Comparison of ENCODE assay signal across 1 cellular context in the genomic region with DNA sequence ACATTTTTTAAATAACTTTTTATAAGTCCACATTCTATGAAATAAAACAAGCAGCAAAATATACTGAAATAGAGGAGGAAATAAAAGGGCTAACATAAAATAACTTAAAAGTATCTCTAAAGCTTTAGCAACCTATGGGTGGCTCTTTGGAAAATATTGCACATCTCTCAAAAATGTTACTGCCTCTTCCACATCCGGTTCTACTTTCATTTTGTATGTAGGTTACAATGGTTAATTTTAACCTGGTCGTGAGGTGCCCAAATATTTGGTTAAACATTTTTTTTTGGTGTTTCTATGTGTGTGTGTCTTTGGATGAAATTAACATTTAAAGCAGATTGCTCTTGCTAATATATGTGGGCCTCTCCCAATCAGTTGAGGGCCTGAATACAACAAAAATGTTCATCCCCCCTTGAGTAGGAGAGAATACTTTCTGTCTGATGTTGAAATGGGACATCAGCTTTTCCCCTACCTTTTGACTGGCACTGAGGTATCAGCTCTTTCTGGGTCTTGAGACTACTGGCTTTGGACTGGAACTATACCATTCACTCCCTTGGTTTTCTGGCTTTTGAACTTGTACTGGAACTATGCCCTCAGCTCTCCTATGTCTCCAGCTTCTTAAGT.
TF ChIP-seq lines count a peak whose summit lies in the region.

No MANE protein-coding gene starts in this region.

TF ChIP-seq in GM23338, 12 proteins besides CTCF, POLR2A, EP300 and RAD21 (continued from another document):
- no peak for TF ChIP-seq ZNF462 (CRISPR knock-in tag; IDR thresholded peaks at IDR 0.05)
- no peak for TF ChIP-seq EZH2 (IDR thresholded peaks at IDR 0.05; ENCODE audit: low read depth, unreplicated experiment)
- no peak for TF ChIP-seq JUNB (IDR thresholded peaks at IDR 0.05; ENCODE audit: unreplicated experiment)
- no peak for TF ChIP-seq EZH2phosphoT487 (IDR thresholded peaks at IDR 0.05; ENCODE audit: unreplicated experiment)
- TF ChIP-seq CREB1 (CRISPR knock-in tag; IDR thresholded peaks at IDR 0.05; ENCODE audit: low read depth) = no peak
- TF ChIP-seq STAT1 (IDR thresholded peaks at IDR 0.05; ENCODE audit: unreplicated experiment) = no peak
